Comparison of ENCODE assay signal across 9 cellular contexts in the genomic region with DNA sequence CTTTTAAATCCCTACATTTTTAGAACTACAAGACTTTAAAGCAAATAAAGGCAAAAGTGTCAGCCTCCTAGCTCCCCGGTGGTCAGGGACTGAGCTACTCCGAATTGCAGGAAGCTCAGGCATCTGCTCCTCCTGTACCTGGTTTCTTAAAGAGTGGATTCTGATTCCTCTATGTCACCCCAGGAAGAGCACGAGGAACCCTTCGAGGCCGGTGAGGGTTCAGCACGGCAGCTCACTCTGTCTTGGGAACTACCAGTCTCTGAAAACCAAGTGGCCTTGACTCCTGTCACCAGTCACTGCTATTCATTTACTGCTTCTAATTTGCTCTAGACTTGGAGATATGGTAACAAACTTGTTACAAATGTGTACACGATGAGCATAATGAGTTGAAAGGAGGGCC. TPM values are rescaled to one million over a fixed set of nuclear protein-coding genes. Genes with fewer than 3 reads are reported as not detected.
DNase-seq lines count a peak whose midpoint lies in the region; ATAC-seq and TF ChIP-seq lines count a peak whose summit lies in the region.
"Had no signal": no experiment of that assay in that cellular context is flagged by ENCODE, and none has a peak within 500 bp of the region (broad histone marks: within the 10 kb centered on the region; RNA-seq: fewer than 3 reads in every experiment).

No MANE protein-coding gene starts in this region.

- peak overlapping the region; percentile 98 for H3K9ac ChIP-seq in endocrine pancreas (ENCODE audit: control insufficient read depth, insufficient read depth, low read length)
- H3K9ac ChIP-seq: SK-N-SH had no signal

- H3K4me3 Mint-ChIP-seq in natural killer cell: peak overlapping the region; percentile 84
- H3K4me3 Mint-ChIP-seq in activated naive CD8-positive, alpha-beta T cell treated with anti-CD3 and anti-CD28 coated beads for 36 hours: no peak overlapping the region

- TF ChIP-seq CTCF in heart left ventricle (IDR thresholded peaks at IDR 0.05) (no peak), natural killer cell (IDR thresholded peaks at IDR 0.05) (no peak)

- no peak for DNase-seq in heart left ventricle
- DNase-seq in Right ventricle myocardium inferior (ENCODE audit: missing footprints): no peak
- no peak for DNase-seq in natural killer cell
- no peak for DNase-seq in G401 (ENCODE audit: low spot score)
- no peak for DNase-seq in COR-L47 (lab: John Stamatoyannopoulos, UW)
- no peak for DNase-seq in activated naive CD8-positive, alpha-beta T cell treated with anti-CD3 and anti-CD28 coated beads for 36 hours
- DNase-seq: SK-N-SH had no signal

- H3K36me3 ChIP-seq in heart left ventricle (no peaks in the 10 kb centered on the region), endocrine pancreas (ENCODE audit: control insufficient read depth, insufficient read depth, low read length) (no peaks in the 10 kb centered on the region), urinary bladder (ENCODE audit: insufficient read depth) (no peaks in the 10 kb centered on the region)

- H3K9me3 ChIP-seq in heart left ventricle (no peaks in the 10 kb centered on the region), endocrine pancreas (ENCODE audit: control insufficient read depth, low read length) (no peaks in the 10 kb centered on the region)
- H3K9me3 ChIP-seq: SK-N-SH had no signal

- H3K27ac ChIP-seq in heart left ventricle: peak overlapping the region; percentile 50 to 98 (median 88)
- peak overlapping the region; percentile 93 for H3K27ac ChIP-seq in urinary bladder (ENCODE audit: low read depth)

- H3K27me3 ChIP-seq in heart left ventricle (no peaks in the 10 kb centered on the region), endocrine pancreas (ENCODE audit: control insufficient read depth, insufficient read depth, low read length) (no peaks in the 10 kb centered on the region)

- 42 to 63% (median 54%) methylated on average over 7 of the region's 7 CpGs for WGBS in heart left ventricle, 4 donors
- 26% methylated on average over 7 of the region's 7 CpGs for WGBS in urinary bladder

- H3K4me1 ChIP-seq in heart left ventricle: peaks cover 4 to 80% (median 50%) of the 10 kb centered on the region in 12 donors
- peaks cover 5% of the 10 kb centered on the region for H3K4me1 ChIP-seq in endocrine pancreas (ENCODE audit: control insufficient read depth, insufficient read depth, low read length)
- H3K4me1 ChIP-seq in urinary bladder (ENCODE audit: insufficient read depth): no peaks in the 10 kb centered on the region

- in situ Hi-C loops in G401 (cut with HindIII; ENCODE audit: low sequenced_read_pairs): no loop called here

- H3K4me3 ChIP-seq in heart left ventricle: peak overlapping the region in 5 of 12 donors; percentile 4 to 99 (median 96)
- peak overlapping the region; percentile 84 for H3K4me3 ChIP-seq in endocrine pancreas (ENCODE audit: control insufficient read depth, insufficient read depth, low read length)
- no peak overlapping the region for H3K4me3 ChIP-seq in urinary bladder (ENCODE audit: low read depth, low read length)

- TF ChIP-seq POLR2A in heart left ventricle (IDR thresholded peaks at IDR 0.05): no peak

- H3K9me3 Mint-ChIP-seq in natural killer cell: no peaks in the 10 kb centered on the region
- no peaks in the 10 kb centered on the region for H3K9me3 Mint-ChIP-seq in activated naive CD8-positive, alpha-beta T cell treated with anti-CD3 and anti-CD28 coated beads for 36 hours

- no peak for ATAC-seq in heart left ventricle
- ATAC-seq in Right ventricle myocardium inferior: no peak
- ATAC-seq in natural killer cell: no peak

- intact Hi-C loops in heart left ventricle (cut with DNase I): loop anchor here in 1 of 10 donors (10.0 kb wide), 1 partner anchor 221 kb away; a partner anchor contains a TSS
- intact Hi-C loops in Right ventricle myocardium inferior (cut with DNase I): no loop called here
- intact Hi-C loops in natural killer cell (cut with micrococcal nuclease): loop anchor here (5.0 to 10.0 kb wide), 2 partner anchors 44 to 321 kb away; a partner anchor contains a TSS

- H3K27me3 Mint-ChIP-seq in natural killer cell (ENCODE audit: low read depth in 2 of 2): no peaks in the 10 kb centered on the region
- no peaks in the 10 kb centered on the region for H3K27me3 Mint-ChIP-seq in activated naive CD8-positive, alpha-beta T cell treated with anti-CD3 and anti-CD28 coated beads for 36 hours

- H3K27ac Mint-ChIP-seq in natural killer cell: peak overlapping the region; percentile 98 to 99
- no peak overlapping the region for H3K27ac Mint-ChIP-seq in activated naive CD8-positive, alpha-beta T cell treated with anti-CD3 and anti-CD28 coated beads for 36 hours

- H3K36me3 Mint-ChIP-seq in natural killer cell: no peaks in the 10 kb centered on the region
- H3K36me3 Mint-ChIP-seq in activated naive CD8-positive, alpha-beta T cell treated with anti-CD3 and anti-CD28 coated beads for 36 hours: peaks cover 2% of the 10 kb centered on the region

- H3K4me1 Mint-ChIP-seq in natural killer cell: peaks cover 55 to 61% of the 10 kb centered on the region in 2 donors
- H3K4me1 Mint-ChIP-seq in activated naive CD8-positive, alpha-beta T cell treated with anti-CD3 and anti-CD28 coated beads for 36 hours: peaks cover 43% of the 10 kb centered on the region

RNA-seq across cellular contexts. Expression of a gene that starts 2.3 kb away (rescaled TPM):
- total RNA-seq in heart left ventricle (10 to 100 TPM in 2 of 9 donors, 1 to 10 TPM in 7; 1.6 to 17.1 (median 5.4) TPM), Right ventricle myocardium inferior (4.7 TPM), natural killer cell (10 to 100 TPM; 26.3 to 32.9 (median 32.6) TPM), urinary bladder (7.5 TPM)
- polyA plus RNA-seq in heart left ventricle (1 to 10 TPM; 2.2 TPM), urinary bladder (8.8 TPM)
- 0.86 and 4.3 TPM in 2 replicates for total RNA-seq in G401 (2014; rRNA removed; shearing (Covaris generic))
- total RNA-seq in activated naive CD8-positive, alpha-beta T cell treated with anti-CD3 and anti-CD28 coated beads for 36 hours: 10 to 100 TPM; 15.3 to 17.5 TPM

RNA-seq across cellular contexts. Expression of a gene that starts 34.2 kb away (rescaled TPM):
- total RNA-seq in heart left ventricle: 10 to 100 TPM in 7 of 9 donors, 1 to 10 TPM in 2; 3.8 to 20.3 (median 13.8) TPM
- 1 to 10 TPM; 6.3 to 7.8 TPM for polyA plus RNA-seq in heart left ventricle
- 11.2 TPM for total RNA-seq in Right ventricle myocardium inferior
- total RNA-seq in natural killer cell: 10 to 100 TPM in 2 of 3 donors, 1 to 10 TPM in 1; 9.7 to 11.9 (median 11.3) TPM
- total RNA-seq in urinary bladder: 9.6 TPM
- 13.6 TPM for polyA plus RNA-seq in urinary bladder
- total RNA-seq in G401 (2014; rRNA removed; shearing (Covaris generic)): 11.5 and 20.9 TPM in 2 replicates
- total RNA-seq in activated naive CD8-positive, alpha-beta T cell treated with anti-CD3 and anti-CD28 coated beads for 36 hours: 10 to 100 TPM in 1 of 2 experiments, 1 to 10 TPM in 1; 8.4 to 11.0 TPM

RNA-seq across cellular contexts. Expression of a gene that starts 46.3 kb away (rescaled TPM):
- total RNA-seq in heart left ventricle (1 to 10 TPM in 8 of 9 donors, under 1 TPM in 1; 0.45 to 5.9 (median 2.5) TPM), Right ventricle myocardium inferior (4.3 TPM), natural killer cell (10 to 100 TPM; 11.3 to 15.4 (median 13.5) TPM), urinary bladder (3.0 TPM)
- polyA plus RNA-seq in heart left ventricle (1 to 10 TPM; 3.7 to 9.1 TPM), urinary bladder (6.5 TPM)
- total RNA-seq in G401 (2014; rRNA removed; shearing (Covaris generic)): 56.0 and 67.5 TPM in 2 replicates
- total RNA-seq in activated naive CD8-positive, alpha-beta T cell treated with anti-CD3 and anti-CD28 coated beads for 36 hours: 1 to 10 TPM; 3.5 to 4.0 TPM
